Comparison of ENCODE assay signal across 10 cellular contexts in the genomic region with DNA sequence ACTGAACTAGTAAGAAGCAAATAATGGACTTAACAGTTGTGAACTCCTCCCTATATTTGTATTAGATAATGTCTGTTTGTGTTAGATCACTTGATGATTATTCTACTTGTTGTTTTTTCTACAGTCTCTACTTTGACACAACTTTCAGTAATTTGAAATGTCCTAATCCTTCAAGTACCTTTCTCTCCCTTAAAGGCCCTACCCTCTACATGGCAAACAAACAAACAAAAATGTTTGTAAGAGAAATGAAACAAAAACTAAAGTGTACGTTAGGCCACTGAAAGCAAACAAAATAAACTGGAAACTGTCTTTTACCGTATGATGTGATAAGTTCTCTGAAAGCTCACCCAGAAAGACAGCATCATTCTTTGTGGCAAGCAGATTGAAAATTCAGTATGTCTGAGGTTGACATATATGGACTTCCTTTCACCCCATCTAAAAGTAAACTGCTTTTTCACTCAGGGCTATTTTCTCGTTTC.
DNase-seq lines count a peak whose midpoint lies in the region; ATAC-seq lines count a peak whose summit lies in the region.
"Had no signal": no experiment of that assay in that cellular context is flagged by ENCODE, and none has a peak within 500 bp of the region (broad histone marks: within the 10 kb centered on the region; RNA-seq: fewer than 3 reads in every experiment).

No MANE protein-coding gene starts in this region.

- H3K4me2 ChIP-seq in skeletal muscle satellite cell (ENCODE audit: low read length) = peak overlapping the region; percentile 51

- no peaks in the 10 kb centered on the region for H3K36me3 Mint-ChIP-seq in activated CD4-positive, alpha-beta memory T cell treated with anti-CD3 and anti-CD28 coated beads, Interleukin-2, amount 10 ng/mL, durations not matched to agents 7 days and 5 days (ENCODE audit: low read depth)
- H3K36me3 Mint-ChIP-seq in activated CD4-positive, alpha-beta memory T cell treated with anti-CD3 and anti-CD28 coated beads for 36 hours = no peaks in the 10 kb centered on the region
- H3K36me3 Mint-ChIP-seq: activated naive CD8-positive, alpha-beta T cell treated with anti-CD3 and anti-CD28 coated beads for 36 hours had no signal

- peaks cover 16% of the 10 kb centered on the region for H3K4me1 ChIP-seq in skeletal muscle satellite cell (ENCODE audit: control insufficient read depth, insufficient read depth, low read length)
- H3K4me1 ChIP-seq: Peyer's patch had no signal

- POLR2A ChIA-PET in activated CD4-positive, alpha-beta memory T cell treated with anti-CD3 and anti-CD28 coated beads, Interleukin-2, amount 10 ng/mL, durations not matched to agents 7 days and 5 days (lab: Charles Lee) = interaction anchor here (1.0 to 2.0 kb wide), 6 partner anchors 8 to 485 kb away, joined by 3 to 10 read pairs (median 4); a partner anchor contains a TSS
- POLR2A ChIA-PET in activated CD4-positive, alpha-beta memory T cell treated with anti-CD3 and anti-CD28 coated beads for 36 hours (lab: Charles Lee) = no interaction called here

- H3K27me3 ChIP-seq in skeletal muscle satellite cell (ENCODE audit: control insufficient read depth, insufficient read depth, low read length) = no peaks in the 10 kb centered on the region
- H3K27me3 ChIP-seq: Peyer's patch had no signal

- peaks cover 49% of the 10 kb centered on the region for H3K4me1 Mint-ChIP-seq in activated CD4-positive, alpha-beta memory T cell treated with anti-CD3 and anti-CD28 coated beads, Interleukin-2, amount 10 ng/mL, durations not matched to agents 7 days and 5 days
- H3K4me1 Mint-ChIP-seq in activated CD4-positive, alpha-beta memory T cell treated with anti-CD3 and anti-CD28 coated beads for 36 hours (ENCODE audit: low read depth) = peaks cover 8% of the 10 kb centered on the region
- H3K4me1 Mint-ChIP-seq: activated naive CD8-positive, alpha-beta T cell treated with anti-CD3 and anti-CD28 coated beads for 36 hours had no signal

- intact Hi-C loops in activated CD4-positive, alpha-beta memory T cell treated with anti-CD3 and anti-CD28 coated beads for 36 hours (cut with micrococcal nuclease) = no loop called here

- no peak for DNase-seq in activated CD4-positive, alpha-beta memory T cell treated with anti-CD3 and anti-CD28 coated beads, Interleukin-2, amount 10 ng/mL, durations not matched to agents 7 days and 5 days
- DNase-seq in activated CD4-positive, alpha-beta memory T cell treated with anti-CD3 and anti-CD28 coated beads for 36 hours = no peak
- DNase-seq in RPMI7951 (ENCODE audit: low read depth) = peak; percentile 39
- DNase-seq in NCI-H526 (lab: John Stamatoyannopoulos, UW) = no peak
- no peak for DNase-seq in activated CD4-positive, CD25-positive, alpha-beta regulatory T cell treated with anti-CD3 and anti-CD28 coated beads, Interleukin-2, amount 50 U/mL, for 72 hours
- DNase-seq in activated naive CD4-positive, alpha-beta T cell treated with Interleukin-2 at 50 U/mL for 16 hours = no peak
- DNase-seq: activated naive CD8-positive, alpha-beta T cell treated with anti-CD3 and anti-CD28 coated beads for 36 hours; Peyer's patch had no signal

- H3K27ac Mint-ChIP-seq in activated CD4-positive, alpha-beta memory T cell treated with anti-CD3 and anti-CD28 coated beads, Interleukin-2, amount 10 ng/mL, durations not matched to agents 7 days and 5 days = peak overlapping the region; percentile 93
- H3K27ac Mint-ChIP-seq in activated CD4-positive, alpha-beta memory T cell treated with anti-CD3 and anti-CD28 coated beads for 36 hours = no peak overlapping the region
- H3K27ac Mint-ChIP-seq: activated naive CD8-positive, alpha-beta T cell treated with anti-CD3 and anti-CD28 coated beads for 36 hours had no signal

- H3K9ac ChIP-seq in skeletal muscle satellite cell (ENCODE audit: low read depth, low read length) = peak overlapping the region; percentile 20

- CTCF ChIA-PET in activated CD4-positive, alpha-beta memory T cell treated with anti-CD3 and anti-CD28 coated beads, Interleukin-2, amount 10 ng/mL, durations not matched to agents 7 days and 5 days (lab: Charles Lee) = interaction anchor here (2.2 kb wide), 1 partner anchor 18 kb away, joined by 8 read pairs; no protein-coding TSS in a partner anchor
- CTCF ChIA-PET in activated CD4-positive, alpha-beta memory T cell treated with anti-CD3 and anti-CD28 coated beads for 36 hours (lab: Charles Lee) = no interaction called here

- peak overlapping the region; percentile 60 for H3K4me3 Mint-ChIP-seq in activated CD4-positive, alpha-beta memory T cell treated with anti-CD3 and anti-CD28 coated beads, Interleukin-2, amount 10 ng/mL, durations not matched to agents 7 days and 5 days
- H3K4me3 Mint-ChIP-seq in activated CD4-positive, alpha-beta memory T cell treated with anti-CD3 and anti-CD28 coated beads for 36 hours = no peak overlapping the region
- H3K4me3 Mint-ChIP-seq: activated naive CD8-positive, alpha-beta T cell treated with anti-CD3 and anti-CD28 coated beads for 36 hours had no signal

- H3K9me3 Mint-ChIP-seq in activated CD4-positive, alpha-beta memory T cell treated with anti-CD3 and anti-CD28 coated beads, Interleukin-2, amount 10 ng/mL, durations not matched to agents 7 days and 5 days = no peaks in the 10 kb centered on the region
- H3K9me3 Mint-ChIP-seq in activated CD4-positive, alpha-beta memory T cell treated with anti-CD3 and anti-CD28 coated beads for 36 hours = no peaks in the 10 kb centered on the region

- no peak overlapping the region for H3K4me3 ChIP-seq in skeletal muscle satellite cell (ENCODE audit: low read length)
- H3K4me3 ChIP-seq: Peyer's patch had no signal

- ATAC-seq in HG02885 (IDR thresholded peaks at IDR 0.05; ENCODE audit: poor library complexity, unreplicated experiment) = peak; percentile 85

- H3K9me3 ChIP-seq in skeletal muscle satellite cell (replicated peaks; ENCODE audit: low read length) = no peaks in the 10 kb centered on the region
- H3K9me3 ChIP-seq: Peyer's patch had no signal

- no peaks in the 10 kb centered on the region for H3K36me3 ChIP-seq in skeletal muscle satellite cell (ENCODE audit: insufficient read depth, low read length)
- H3K36me3 ChIP-seq: Peyer's patch had no signal

- H3K27me3 Mint-ChIP-seq in activated CD4-positive, alpha-beta memory T cell treated with anti-CD3 and anti-CD28 coated beads, Interleukin-2, amount 10 ng/mL, durations not matched to agents 7 days and 5 days = no peaks in the 10 kb centered on the region
- no peaks in the 10 kb centered on the region for H3K27me3 Mint-ChIP-seq in activated CD4-positive, alpha-beta memory T cell treated with anti-CD3 and anti-CD28 coated beads for 36 hours
- H3K27me3 Mint-ChIP-seq: activated naive CD8-positive, alpha-beta T cell treated with anti-CD3 and anti-CD28 coated beads for 36 hours had no signal
